ENCODE assay signal across 16 cellular contexts in the genomic region with DNA sequence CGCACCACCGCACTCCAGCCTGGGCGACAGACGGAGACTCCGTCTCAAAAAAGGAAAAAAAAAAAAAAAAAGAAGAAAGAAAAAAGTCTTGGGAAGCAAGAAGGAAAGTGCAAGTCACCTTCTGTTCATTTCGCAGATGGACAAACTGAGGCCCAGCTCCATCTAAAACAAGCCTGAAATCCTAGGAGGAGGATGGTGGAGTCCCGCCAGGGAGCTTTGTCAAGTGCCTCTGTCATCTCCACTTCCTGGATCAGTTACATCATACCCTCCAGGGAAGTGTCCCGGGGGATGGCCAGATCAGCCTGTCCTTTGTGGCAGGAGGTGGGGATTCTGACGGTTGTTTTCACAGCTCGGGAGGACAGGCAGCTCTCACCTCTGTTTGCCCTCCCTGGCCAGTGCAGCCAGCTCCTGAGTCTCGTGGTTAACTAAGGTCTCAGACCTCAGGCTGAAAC. TPM values are rescaled to one million over a fixed set of nuclear protein-coding genes. Genes with fewer than 3 reads are reported as not detected.
DNase-seq lines count a peak whose midpoint lies in the region; ATAC-seq and TF ChIP-seq lines count a peak whose summit lies in the region.
"Had no signal": no experiment of that assay in that cellular context is flagged by ENCODE, and none has a peak within 500 bp of the region (broad histone marks: within the 10 kb centered on the region; RNA-seq: fewer than 3 reads in every experiment).

No MANE protein-coding gene starts in this region.

- no peak overlapping the region for H3K27ac ChIP-seq in left ventricle myocardium inferior (replicated peaks)
- H3K27ac ChIP-seq in PC-3 (ENCODE audit: low read length), result no peak overlapping the region
- H3K27ac ChIP-seq in Peyer's patch, result no peak overlapping the region
- H3K27ac ChIP-seq: BLaER1, spleen, uterus had no signal

- intact Hi-C loops in Right ventricle myocardium superior (cut with DNase I) (no loop called here), left ventricle myocardium inferior (cut with micrococcal nuclease) (no loop called here), PC-3 (cut with micrococcal nuclease) (no loop called here), left cardiac atrium (cut with DNase I) (no loop called here), natural killer cell (cut with micrococcal nuclease) (no loop called here)

- H3K9me2 ChIP-seq in PC-3 (replicated peaks; ENCODE audit: low read length), result no peaks in the 10 kb centered on the region

- H3K4me3 Mint-ChIP-seq in natural killer cell, result no peak overlapping the region
- H3K4me3 Mint-ChIP-seq: IgD-negative memory B cell, nephron had no signal

- no peaks in the 10 kb centered on the region for H3K9me3 Mint-ChIP-seq in natural killer cell
- H3K9me3 Mint-ChIP-seq: nephron had no signal

- H3K4me1 ChIP-seq in left ventricle myocardium inferior (no peaks in the 10 kb centered on the region), PC-3 (ENCODE audit: insufficient read depth, low read length) (no peaks in the 10 kb centered on the region; the same call in 1 of the 2 replicates), Peyer's patch (no peaks in the 10 kb centered on the region)
- H3K4me1 ChIP-seq: uterus had no signal

- POLR2A ChIA-PET in PC-3 (lab: Charles Lee; ENCODE audit: unreplicated experiment), result no interaction called here

- H3K36me3 ChIP-seq in left ventricle myocardium inferior (no peaks in the 10 kb centered on the region), PC-3 (ENCODE audit: low read depth, low read length) (no peaks in the 10 kb centered on the region), Peyer's patch (no peaks in the 10 kb centered on the region)
- H3K36me3 ChIP-seq: BLaER1, spleen, uterus had no signal

- H3K4me3 ChIP-seq in left ventricle myocardium inferior (no peak overlapping the region), PC-3 (ENCODE audit: low read length) (no peak overlapping the region), Peyer's patch (no peak overlapping the region)
- H3K4me3 ChIP-seq: BLaER1, spleen, uterus had no signal

- no peaks in the 10 kb centered on the region for H3K9me3 ChIP-seq in left ventricle myocardium inferior (replicated peaks)
- H3K9me3 ChIP-seq in PC-3 (ENCODE audit: low read length), result no peaks in the 10 kb centered on the region
- no peaks in the 10 kb centered on the region for H3K9me3 ChIP-seq in Peyer's patch
- H3K9me3 ChIP-seq: BLaER1, spleen, uterus had no signal

- H3K9ac ChIP-seq in PC-3 (ENCODE audit: low read length), result no peak overlapping the region
- H3K9ac ChIP-seq: BLaER1 had no signal

- no peaks in the 10 kb centered on the region for H3F3A ChIP-seq in PC-3 (ENCODE audit: low read length, unreplicated experiment)

- TF ChIP-seq POLR2A in Peyer's patch (IDR thresholded peaks at IDR 0.05), result no peak

- peak overlapping the region; percentile 45; the same call in 1 of the 2 replicates for H2AFZ ChIP-seq in PC-3 (ENCODE audit: low read length)

- peak; percentile 58 for ATAC-seq in Right ventricle myocardium superior (ENCODE audit: poor library complexity)
- peak; percentile 46; the same call in 1 of the 2 replicates for ATAC-seq in PC-3
- peak; percentile 42 to 72 for ATAC-seq in left cardiac atrium
- no peak for ATAC-seq in natural killer cell
- no peak for ATAC-seq in HG02840 (IDR thresholded peaks at IDR 0.05; ENCODE audit: low FRiP score, unreplicated experiment)

- no peaks in the 10 kb centered on the region for H3K4me1 Mint-ChIP-seq in natural killer cell
- H3K4me1 Mint-ChIP-seq: nephron had no signal

- peaks cover 25% of the 10 kb centered on the region for H3K27me3 ChIP-seq in left ventricle myocardium inferior (ENCODE audit: low read depth)
- no peaks in the 10 kb centered on the region for H3K27me3 ChIP-seq in PC-3 (ENCODE audit: low read length)
- no peaks in the 10 kb centered on the region for H3K27me3 ChIP-seq in Peyer's patch
- H3K27me3 ChIP-seq: BLaER1, uterus had no signal

- H3K4me2 ChIP-seq in PC-3 (ENCODE audit: low read length), result no peak overlapping the region
- H3K4me2 ChIP-seq: BLaER1 had no signal

- H4K20me1 ChIP-seq in PC-3 (ENCODE audit: low read length), result no peaks in the 10 kb centered on the region
- H4K20me1 ChIP-seq: BLaER1 had no signal

- TF ChIP-seq CTCF in left ventricle myocardium inferior (IDR thresholded peaks at IDR 0.05; ENCODE audit: borderline replicate concordance), result no peak
- no peak for TF ChIP-seq CTCF in PC-3 (conservative IDR thresholded peaks at IDR 0.05; ENCODE audit: low read depth, low read length)
- no peak for TF ChIP-seq CTCF in natural killer cell (IDR thresholded peaks at IDR 0.05)
- TF ChIP-seq CTCF in Peyer's patch (IDR thresholded peaks at IDR 0.05), result no peak

- no TSS peak for BruUV-seq in PC-3 (replicated peaks; lab: Mats Ljungman, UMichigan)

- peaks cover 9 to 16% of the 10 kb centered on the region in 2 donors for H3K27me3 Mint-ChIP-seq in natural killer cell (ENCODE audit: low read depth in 2 of 2)

- no peaks in the 10 kb centered on the region for H3K36me3 Mint-ChIP-seq in natural killer cell

- DNase-seq in Right ventricle myocardium superior (no peak), left ventricle myocardium inferior (no peak), PC-3 (peak; percentile 25), left cardiac atrium (peak; percentile 56), germinal center (ENCODE audit: low spot score) (no peak), natural killer cell (no peak), Peyer's patch (no peak)
- DNase-seq: activated CD4-positive, alpha-beta T cell treated with anti-CD3 and anti-CD28 coated beads for 1 hour; erythroblast; NCI-H446; uterus had no signal

- no peaks in the 10 kb centered on the region for H3K79me2 ChIP-seq in PC-3 (ENCODE audit: low read length)

- H3K27ac Mint-ChIP-seq in natural killer cell, result no peak overlapping the region
- H3K27ac Mint-ChIP-seq: IgD-negative memory B cell, nephron had no signal

- CTCF ChIA-PET in PC-3 (lab: Charles Lee), result no interaction called here

RNA-seq across cellular contexts. Expression of a gene that starts 8.7 kb away (rescaled TPM):
- total RNA-seq in Right ventricle myocardium superior, result 6.3 TPM
- total RNA-seq in left ventricle myocardium inferior, result 13.3 TPM
- total RNA-seq in PC-3 (2014; rRNA removed), result 14.0 and 19.9 TPM in 2 replicates
- 1 to 10 TPM; 4.2 to 7.0 TPM for total RNA-seq in left cardiac atrium
- 1 to 10 TPM; 1.0 to 7.5 (median 3.7) TPM for total RNA-seq in natural killer cell
- 10 to 100 TPM in 3 of 4 donors, 1 to 10 TPM in 1; 7.5 to 21.5 (median 11.4) TPM for total RNA-seq in Peyer's patch

RNA-seq across cellular contexts. Expression of a gene that starts 9.8 kb away (rescaled TPM):
- total RNA-seq in Right ventricle myocardium superior, result not detected
- not detected for total RNA-seq in left ventricle myocardium inferior
- not detected in 2 replicates for total RNA-seq in PC-3 (2014; rRNA removed)
- total RNA-seq in left cardiac atrium, result under 1 TPM; 0.24 to 0.31 TPM
- total RNA-seq in natural killer cell, result not detected
- total RNA-seq in Peyer's patch, result not detected
- total RNA-seq: uterus had no signal

RNA-seq across cellular contexts. Expression of a gene that starts 55.1 kb away (rescaled TPM):
- total RNA-seq in Right ventricle myocardium superior (40.2 TPM), left ventricle myocardium inferior (28.9 TPM), PC-3 (2014; rRNA removed) (18.8 and 38.1 TPM in 2 replicates), left cardiac atrium (10 to 100 TPM; 47.5 to 48.7 TPM), natural killer cell (10 to 100 TPM; 15.5 to 18.1 (median 16.3) TPM), Peyer's patch (10 to 100 TPM; 17.0 to 32.4 (median 24.1) TPM)

RNA-seq across cellular contexts. Expression of a gene that starts 58.2 kb away (rescaled TPM):
- total RNA-seq in Right ventricle myocardium superior (not detected), left ventricle myocardium inferior (not detected), PC-3 (2014; rRNA removed) (0.23 and 0.26 TPM in 2 replicates), left cardiac atrium (not detected), natural killer cell (not detected), Peyer's patch (not detected)
- total RNA-seq: spleen, uterus had no signal

Comparison
In these comparisons a context has a peak if more than half of its experiments do, and no peak if none do; other contexts are left out.
1. DNase-seq: peak in PC-3 (single experiment) and left cardiac atrium (single experiment); none in Right ventricle myocardium superior (single experiment), left ventricle myocardium inferior (single experiment), germinal center (single experiment), natural killer cell (single experiment) and Peyer's patch (0 of 3).
2. ATAC-seq: peak in Right ventricle myocardium superior (single experiment), PC-3 (single experiment) and left cardiac atrium (2 of 2); none in natural killer cell (0 of 3) and HG02840 (single experiment).